In the genomic region with DNA sequence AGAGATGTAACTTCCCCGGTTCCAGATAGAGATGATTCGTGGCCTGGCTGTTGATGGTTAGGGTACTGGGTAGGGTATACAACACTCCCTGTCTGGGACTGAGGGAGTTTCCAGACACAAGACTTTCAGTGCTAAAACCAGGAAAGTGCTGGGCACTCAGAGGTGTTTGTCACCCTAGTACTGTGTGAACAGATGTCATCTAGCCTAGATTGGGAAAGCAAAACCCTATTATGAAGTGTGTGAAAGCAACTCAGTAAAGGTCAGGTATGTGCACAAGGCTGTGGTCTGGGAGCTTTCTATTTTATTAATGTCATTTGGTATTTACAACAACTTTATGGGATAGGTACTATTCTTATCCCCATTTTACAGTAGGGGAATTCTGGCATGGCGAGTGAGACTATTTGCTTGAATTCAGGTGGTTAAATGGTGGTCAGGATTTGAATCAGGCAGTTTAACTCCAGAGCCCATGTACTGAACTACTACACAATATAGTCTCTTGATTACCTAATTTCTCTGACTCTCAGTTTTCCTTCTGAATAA, we compare ENCODE assay signal across 9 cellular contexts. TPM values are rescaled to one million over a fixed set of nuclear protein-coding genes. Genes with fewer than 3 reads are reported as not detected.
DNase-seq lines count a peak whose midpoint lies in the region; ATAC-seq and TF ChIP-seq lines count a peak whose summit lies in the region.
"Had no signal": no experiment of that assay in that cellular context is flagged by ENCODE, and none has a peak within 500 bp of the region (broad histone marks: within the 10 kb centered on the region; RNA-seq: fewer than 3 reads in every experiment).

No MANE protein-coding gene starts in this region.

- H3K9ac ChIP-seq in DND-41 (ENCODE audit: low read depth, low read length), result peak overlapping the region; percentile 20; the same call in 1 of the 2 replicates

- no peak overlapping the region for H2AFZ ChIP-seq in DND-41 (ENCODE audit: low read depth, low read length)

- H3K79me2 ChIP-seq in DND-41 (ENCODE audit: insufficient read depth, low read length), result peaks cover 51% of the 10 kb centered on the region

- peaks cover 52% of the 10 kb centered on the region for H4K20me1 ChIP-seq in DND-41 (ENCODE audit: insufficient read depth, low read length)

- peaks cover 30% of the 10 kb centered on the region for H3K36me3 Mint-ChIP-seq in activated naive CD8-positive, alpha-beta T cell
- peaks cover 62% of the 10 kb centered on the region for H3K36me3 Mint-ChIP-seq in nephron (ENCODE audit: low read depth)

- TF ChIP-seq CTCF in DND-41 (IDR thresholded peaks at IDR 0.05; ENCODE audit: borderline replicate concordance, extremely low read depth, low read length, poor library complexity, severe bottlenecking) (no peak), nephron (IDR thresholded peaks at IDR 0.05; ENCODE audit: unreplicated experiment in 3 of 3) (no peak)

- peaks cover 71% of the 10 kb centered on the region for H3K36me3 ChIP-seq in DND-41 (ENCODE audit: insufficient read depth, low read length)
- H3K36me3 ChIP-seq in SJCRH30, result peaks cover 63% of the 10 kb centered on the region

- H3K27ac Mint-ChIP-seq in activated naive CD8-positive, alpha-beta T cell, result peak overlapping the region; percentile 95
- H3K27ac Mint-ChIP-seq in nephron, result peak overlapping the region in 1 of 3 experiments; percentile 36

- H3K4me1 ChIP-seq in DND-41 (ENCODE audit: insufficient read depth, low read length), result peaks cover 34% of the 10 kb centered on the region
- H3K4me1 ChIP-seq in SJCRH30, result peaks cover 7% of the 10 kb centered on the region; the same call in 1 of the 2 replicates

- H3K27ac ChIP-seq in DND-41 (ENCODE audit: low read length) (no peak overlapping the region; the same call in 1 of the 2 replicates), SJCRH30 (no peak overlapping the region)

- H3K27me3 ChIP-seq in DND-41 (ENCODE audit: insufficient read depth, low read length, poor library complexity), result no peaks in the 10 kb centered on the region
- H3K27me3 ChIP-seq in SJCRH30, result no peaks in the 10 kb centered on the region

- peaks cover 57% of the 10 kb centered on the region for H3K4me1 Mint-ChIP-seq in activated naive CD8-positive, alpha-beta T cell (ENCODE audit: low read depth)
- H3K4me1 Mint-ChIP-seq in nephron, result peaks cover 30% of the 10 kb centered on the region

- DNase-seq in DND-41, result no peak
- no peak for DNase-seq in NCI-H748 (lab: John Stamatoyannopoulos, UW; ENCODE audit: unreplicated experiment)
- no peak for DNase-seq in amniotic stem cell (lab: John Stamatoyannopoulos, UW)
- DNase-seq in SJCRH30, result no peak
- no peak for DNase-seq in iPS-NIHi11 (ENCODE audit: low spot score)
- DNase-seq: NCI-H187 treated with DMSO at 0.1 percent for 48 hours had no signal

- ATAC-seq in DND-41 (ENCODE audit: insufficient read depth, low read depth), result no peak
- peak; percentile 24 for ATAC-seq in HG02852 (IDR thresholded peaks at IDR 0.05; ENCODE audit: unreplicated experiment)

- H3K9me3 Mint-ChIP-seq in activated naive CD8-positive, alpha-beta T cell (ENCODE audit: low read depth), result no peaks in the 10 kb centered on the region
- H3K9me3 Mint-ChIP-seq in nephron, result no peaks in the 10 kb centered on the region

- H3K9me3 ChIP-seq in DND-41 (ENCODE audit: insufficient read depth, low read length, severe bottlenecking) (no peaks in the 10 kb centered on the region), SJCRH30 (replicated peaks) (no peaks in the 10 kb centered on the region)

- H3K4me3 ChIP-seq in DND-41 (ENCODE audit: low read depth in 1 of 2, low read length in 2 of 2) (peak overlapping the region in 1 of 2 experiments; percentile 95; a peak in 1 of 4 replicates), SJCRH30 (no peak overlapping the region)

- H3K4me3 Mint-ChIP-seq in activated naive CD8-positive, alpha-beta T cell, result peak overlapping the region; percentile 85
- H3K4me3 Mint-ChIP-seq in nephron, result peak overlapping the region; percentile 54 to 69 (median 69)

- no peaks in the 10 kb centered on the region for H3K27me3 Mint-ChIP-seq in activated naive CD8-positive, alpha-beta T cell
- no peaks in the 10 kb centered on the region for H3K27me3 Mint-ChIP-seq in nephron (ENCODE audit: low read depth)

- peak overlapping the region; percentile 77; the same call in 1 of the 2 replicates for H3K4me2 ChIP-seq in DND-41 (ENCODE audit: insufficient read depth, low read length)

RNA-seq across cellular contexts. Expression of gene BZW1, which starts 2.6 kb away (rescaled TPM):
- total RNA-seq in SJCRH30 (2014; rRNA removed; shearing (Covaris generic)), result 448 and 478 TPM in 2 replicates

RNA-seq across cellular contexts. Expression of gene CLK1, which starts 50.1 kb away (rescaled TPM):
- 75.6 and 86.3 TPM in 2 replicates for total RNA-seq in SJCRH30 (2014; rRNA removed; shearing (Covaris generic))
